Comparison of ENCODE assay signal across 8 cellular contexts in genomic region chr22:38923463-38924196, GRCh38. TPM values are rescaled to one million over a fixed set of nuclear protein-coding genes. Genes with fewer than 3 reads are reported as not detected.
DNase-seq lines count a peak whose midpoint lies in the region; ATAC-seq and TF ChIP-seq lines count a peak whose summit lies in the region.
"Had no signal": no experiment of that assay in that cellular context is flagged by ENCODE, and none has a peak within 500 bp of the region (broad histone marks: within the 10 kb centered on the region; RNA-seq: fewer than 3 reads in every experiment).

No MANE protein-coding gene starts in this region.

- peak overlapping the region; percentile 26 for H3K4me3 Mint-ChIP-seq in neural progenitor cell

- DNase-seq in HT1080 (ENCODE audit: low read depth), result peak; percentile 86
- DNase-seq in RWPE2 (ENCODE audit: low spot score), result no peak
- DNase-seq in fibroblast of gingiva (ENCODE audit: low read depth), result peak; percentile 56
- peak; percentile 29 for DNase-seq in neural progenitor cell (ENCODE audit: low spot score)
- DNase-seq in effector CD8-positive, alpha-beta T cell (lab: John Stamatoyannopoulos, UW), result no peak
- no peak for DNase-seq in GM13977 (ENCODE audit: low spot score)

- no peak overlapping the region for H3K9ac ChIP-seq in neural progenitor cell

- no peak overlapping the region for H3K4me2 ChIP-seq in neural progenitor cell

- H3K27me3 ChIP-seq in RWPE2 (ENCODE audit: insufficient read depth, poor library complexity, severe bottlenecking), result peaks cover 8% of the 10 kb centered on the region
- peaks cover 29% of the 10 kb centered on the region for H3K27me3 ChIP-seq in neural progenitor cell

- H3K4me1 Mint-ChIP-seq in neural progenitor cell, result peaks cover 14% of the 10 kb centered on the region

- no peaks in the 10 kb centered on the region for H3K36me3 Mint-ChIP-seq in neural progenitor cell

- H3K9me3 Mint-ChIP-seq in neural progenitor cell, result no peaks in the 10 kb centered on the region

- peaks cover 5% of the 10 kb centered on the region for H3K27me3 Mint-ChIP-seq in neural progenitor cell (ENCODE audit: insufficient read depth, low read depth)

- no peaks in the 10 kb centered on the region for H3K36me3 ChIP-seq in RWPE2 (ENCODE audit: low read depth)
- no peaks in the 10 kb centered on the region for H3K36me3 ChIP-seq in neural progenitor cell

- in situ Hi-C loops in GM13977 (cut with MboI; ENCODE audit: low pct_unique_long_range_greater_than_20kb, low sequenced_read_pairs, unreplicated experiment), result no loop called here

- H4K20me1 ChIP-seq in neural progenitor cell (ENCODE audit: low read depth), result no peaks in the 10 kb centered on the region

- H3K27ac ChIP-seq in RWPE2 (ENCODE audit: poor library complexity, severe bottlenecking) (peak overlapping the region; percentile 54), neural progenitor cell (no peak overlapping the region)

- H3K9me3 ChIP-seq in RWPE2 (ENCODE audit: severe bottlenecking), result no peaks in the 10 kb centered on the region
- no peaks in the 10 kb centered on the region for H3K9me3 ChIP-seq in neural progenitor cell (ENCODE audit: low read depth)

- peak overlapping the region; percentile 68 for H3K27ac Mint-ChIP-seq in neural progenitor cell

- H3K79me2 ChIP-seq in neural progenitor cell (ENCODE audit: low read depth), result no peaks in the 10 kb centered on the region

- H3K4me1 ChIP-seq in RWPE2 (ENCODE audit: insufficient read depth, poor library complexity, severe bottlenecking), result peaks cover 25% of the 10 kb centered on the region
- H3K4me1 ChIP-seq in neural progenitor cell, result no peaks in the 10 kb centered on the region

- TF ChIP-seq CTCF in RWPE2 (IDR thresholded peaks at IDR 0.05; ENCODE audit: poor library complexity, severe bottlenecking) (no peak), neural progenitor cell (IDR thresholded peaks at IDR 0.05) (no peak), GM13977 (IDR thresholded peaks at IDR 0.05; ENCODE audit: extremely low read depth, insufficient read depth, missing control alignments) (no peak)

- ATAC-seq in RWPE2 (ENCODE audit: low read depth), result peak; percentile 66
- ATAC-seq in HG03432 (IDR thresholded peaks at IDR 0.05; ENCODE audit: unreplicated experiment), result no peak

- peak overlapping the region; percentile 2 for H2AFZ ChIP-seq in neural progenitor cell (replicated peaks)

- H3K4me3 ChIP-seq in RWPE2 (ENCODE audit: severe bottlenecking) (no peak overlapping the region), neural progenitor cell (no peak overlapping the region)

- H3F3A ChIP-seq in neural progenitor cell (ENCODE audit: low read depth), result peaks cover 5% of the 10 kb centered on the region

RNA-seq across cellular contexts. Expression of gene APOBEC3A, which starts 33.8 kb away (rescaled TPM):
- total RNA-seq in HT1080 (2014; rRNA removed; shearing (Covaris generic)), result not detected in 2 replicates
- polyA plus RNA-seq in HT1080 (2015; cell fraction: cytosol; rRNA removed), result not detected in 2 replicates
- not detected in 2 replicates for polyA plus RNA-seq in HT1080 (2015; cell fraction: nucleus; rRNA removed)
- not detected in 2 replicates for total RNA-seq in neural progenitor cell (ENCODE audit: low replicate concordance)
- total RNA-seq: T-helper 2 cell treated with Interferon-gamma antibody and Interleukin-4, amounts not matched to agents 100 ng/mL and 5 ng/mL, for 36 hours had no signal

RNA-seq across cellular contexts. Expression of gene CBX6, which starts 51.6 kb away (rescaled TPM):
- 38.3 and 46.7 TPM in 2 replicates for total RNA-seq in HT1080 (2014; rRNA removed; shearing (Covaris generic))
- polyA plus RNA-seq in HT1080 (2015; cell fraction: cytosol; rRNA removed), result 30.0 and 30.6 TPM in 2 replicates
- polyA plus RNA-seq in HT1080 (2015; cell fraction: nucleus; rRNA removed), result 59.3 and 61.2 TPM in 2 replicates
- 14.0 and 29.7 TPM in 2 replicates for total RNA-seq in neural progenitor cell (ENCODE audit: low replicate concordance)

RNA-seq across cellular contexts. Expression of gene APOBEC3B, which starts 58.5 kb away (rescaled TPM):
- 6.5 and 13.1 TPM in 2 replicates for total RNA-seq in HT1080 (2014; rRNA removed; shearing (Covaris generic))
- polyA plus RNA-seq in HT1080 (2015; cell fraction: cytosol; rRNA removed), result 39.6 and 40.5 TPM in 2 replicates
- polyA plus RNA-seq in HT1080 (2015; cell fraction: nucleus; rRNA removed), result 60.2 and 61.3 TPM in 2 replicates
- total RNA-seq in neural progenitor cell (ENCODE audit: low replicate concordance), result not detected in 2 replicates

Comparison
In these comparisons a context has a peak if more than half of its experiments do, and no peak if none do; other contexts are left out.
1. DNase-seq: peak in HT1080 (single experiment), fibroblast of gingiva (single experiment) and neural progenitor cell (single experiment); none in RWPE2 (single experiment), effector CD8-positive, alpha-beta T cell (single experiment) and GM13977 (single experiment).